ENCODE assay signal across 6 cellular contexts in genomic region chr7:47259682-47260081, GRCh38.
"Had no signal": no experiment of that assay in that cellular context is flagged by ENCODE, and none has a peak within 500 bp of the region (broad histone marks: within the 10 kb centered on the region; RNA-seq: fewer than 3 reads in every experiment).

No MANE protein-coding gene starts in this region.

- FAIRE-seq: HepG2 had no signal

- H3K4me2 ChIP-seq: KMS-11 had no signal

- DNase-seq: IMR-90, KBM-7, KG1 had no signal

- ATAC-seq: HepG2 had no signal

- H3K27ac ChIP-seq: HL-60, KMS-11 had no signal

- H3K9ac ChIP-seq: KMS-11 had no signal
